14 cellular contexts compared by ENCODE assay signal in genomic region chr7:74324499-74325229, GRCh38. TPM values are rescaled to one million over a fixed set of nuclear protein-coding genes. Genes with fewer than 3 reads are reported as not detected.
A peak's percentile ranks its signal among the peaks of the same experiment; 100 is the strongest.
DNase-seq lines count a peak whose midpoint lies in the region; ATAC-seq and TF ChIP-seq lines count a peak whose summit lies in the region.
"Had no signal": no experiment of that assay in that cellular context is flagged by ENCODE, and none has a peak within 500 bp of the region (broad histone marks: within the 10 kb centered on the region; RNA-seq: fewer than 3 reads in every experiment).

No MANE protein-coding gene starts in this region.

- H3K27ac ChIP-seq in endodermal cell (ENCODE audit: low read depth, low read length) (peak overlapping the region; percentile 60), muscle layer of colon (ENCODE audit: low read depth, low read length) (peak overlapping the region; percentile 36), upper lobe of right lung (no peak overlapping the region), gastrocnemius medialis (no peak overlapping the region)
- H3K27ac ChIP-seq: SJCRH30, thoracic aorta had no signal

- H3K4me1 Mint-ChIP-seq in endodermal cell, result no peaks in the 10 kb centered on the region

- no peaks in the 10 kb centered on the region for H3K27me3 ChIP-seq in endodermal cell (ENCODE audit: control insufficient read depth, insufficient read depth, low read length, poor library complexity, severe bottlenecking)
- H3K27me3 ChIP-seq in muscle layer of colon (ENCODE audit: control insufficient read depth in 1 of 2, insufficient read depth in 2 of 2, low read length in 2 of 2), result no peaks in the 10 kb centered on the region
- no peaks in the 10 kb centered on the region for H3K27me3 ChIP-seq in upper lobe of right lung
- H3K27me3 ChIP-seq in gastrocnemius medialis, result no peaks in the 10 kb centered on the region
- H3K27me3 ChIP-seq: SJCRH30 had no signal

- TF ChIP-seq POLR2A in gastrocnemius medialis (IDR thresholded peaks at IDR 0.05), result no peak

- in situ Hi-C loops in gastrocnemius medialis (cut with MboI; ENCODE audit: low sequenced_read_pairs in 4 of 4), result no loop called here

- ATAC-seq in upper lobe of right lung (peak; percentile 19), gastrocnemius medialis (no peak)

- DNase-seq in amygdala (lab: John Stamatoyannopoulos, UW), result peak in 53 of 56 donors; percentile 23 to 85 (median 65)
- DNase-seq in endodermal cell, result no peak
- no peak for DNase-seq in upper lobe of right lung
- no peak for DNase-seq in NCI-H1417 (lab: John Stamatoyannopoulos, UW)
- DNase-seq in gastrocnemius medialis, result no peak
- no peak for DNase-seq in SIG-M5 (lab: John Stamatoyannopoulos, UW)
- DNase-seq: activated CD4-positive, alpha-beta T cell treated with anti-CD3 and anti-CD28 coated beads, Interleukin-2, amount 50 U/mL, for 48 hours; CD4-positive, alpha-beta T cell; IMR-90; NCI-H2171; SJCRH30 had no signal

- no peaks in the 10 kb centered on the region for H3K27me3 Mint-ChIP-seq in endodermal cell (ENCODE audit: insufficient read depth)
- H3K27me3 Mint-ChIP-seq: CD4-positive, alpha-beta T cell; memory B cell had no signal

- WGBS in endodermal cell (ENCODE audit: insufficient coverage in 1 of 2, insufficient read length in 1 of 2), 2 experiments, result 86 to 89% methylated on average over 3 to 13 of the region's 13 CpGs

- no peaks in the 10 kb centered on the region for H3K9me3 Mint-ChIP-seq in endodermal cell
- H3K9me3 Mint-ChIP-seq: CD4-positive, alpha-beta T cell; memory B cell had no signal

- TF ChIP-seq CTCF in endodermal cell (conservative IDR thresholded peaks at IDR 0.05) (no peak), upper lobe of right lung (IDR thresholded peaks at IDR 0.05) (no peak), gastrocnemius medialis (IDR thresholded peaks at IDR 0.05 in 4 of 5, conservative IDR thresholded peaks at IDR 0.05 in 1 of 5) (no peak)

- no peak overlapping the region for H3K4me3 Mint-ChIP-seq in endodermal cell
- H3K4me3 Mint-ChIP-seq: CD4-positive, alpha-beta T cell; memory B cell had no signal

- intact Hi-C loops in upper lobe of right lung (cut with DNase I), result no loop called here
- intact Hi-C loops in gastrocnemius medialis (cut with DNase I; ENCODE audit: low total_unique reads), result no loop called here

- H3K36me3 ChIP-seq in endodermal cell (ENCODE audit: control insufficient read depth, insufficient read depth, low read length) (peaks cover 25% of the 10 kb centered on the region), muscle layer of colon (ENCODE audit: insufficient read depth, low read length) (no peaks in the 10 kb centered on the region), upper lobe of right lung (no peaks in the 10 kb centered on the region), gastrocnemius medialis (no peaks in the 10 kb centered on the region)
- H3K36me3 ChIP-seq: thoracic aorta had no signal

- H3K36me3 Mint-ChIP-seq in endodermal cell (ENCODE audit: low read depth), result peaks cover 40% of the 10 kb centered on the region

- H3K9ac ChIP-seq in endodermal cell (ENCODE audit: extremely low read depth, low read length, poor library complexity, severe bottlenecking) (no peak overlapping the region), muscle layer of colon (ENCODE audit: low read length) (no peak overlapping the region)

- H3K4me3 ChIP-seq in endodermal cell (ENCODE audit: low read length) (no peak overlapping the region), muscle layer of colon (ENCODE audit: low read depth in 1 of 2, low read length in 2 of 2) (no peak overlapping the region), upper lobe of right lung (no peak overlapping the region), gastrocnemius medialis (no peak overlapping the region)
- H3K4me3 ChIP-seq: SJCRH30, thoracic aorta had no signal

- no peak overlapping the region for H3K27ac Mint-ChIP-seq in endodermal cell
- H3K27ac Mint-ChIP-seq: CD4-positive, alpha-beta T cell; memory B cell had no signal

- no peaks in the 10 kb centered on the region for H3K9me3 ChIP-seq in endodermal cell (ENCODE audit: control insufficient read depth, low read length)
- no peaks in the 10 kb centered on the region for H3K9me3 ChIP-seq in muscle layer of colon (ENCODE audit: low read length)
- no peaks in the 10 kb centered on the region for H3K9me3 ChIP-seq in upper lobe of right lung
- no peaks in the 10 kb centered on the region for H3K9me3 ChIP-seq in gastrocnemius medialis
- H3K9me3 ChIP-seq: SJCRH30, thoracic aorta had no signal

- H3K4me1 ChIP-seq in endodermal cell (ENCODE audit: control insufficient read depth, insufficient read depth, low read length) (no peaks in the 10 kb centered on the region), muscle layer of colon (ENCODE audit: insufficient read depth, low read length) (peaks cover 9% of the 10 kb centered on the region), upper lobe of right lung (no peaks in the 10 kb centered on the region), gastrocnemius medialis (no peaks in the 10 kb centered on the region)
- H3K4me1 ChIP-seq: SJCRH30 had no signal

RNA-seq across cellular contexts. Expression of gene CLIP2, which starts 35.5 kb away (rescaled TPM):
- total RNA-seq in endodermal cell (10 to 100 TPM; 44.3 to 57.2 TPM), upper lobe of right lung (24.3 TPM), gastrocnemius medialis (10 to 100 TPM in 1 of 4 donors, 1 to 10 TPM in 3; 2.0 to 10.0 (median 4.2) TPM)
- 32.1 TPM for polyA plus RNA-seq in endodermal cell (2013, experiment 1 of 2)
- 33.9 TPM for polyA plus RNA-seq in endodermal cell (2013, experiment 2 of 2)

Comparison
In these comparisons a context has a peak if more than half of its experiments do, and no peak if none do; other contexts are left out.
1. DNase-seq: peak in amygdala (53 of 56); none in endodermal cell (single experiment), upper lobe of right lung (single experiment), NCI-H1417 (0 of 3), gastrocnemius medialis (0 of 2) and SIG-M5 (single experiment).
2. H3K27ac ChIP-seq: peak in endodermal cell (single experiment) and muscle layer of colon (single experiment); none in upper lobe of right lung (single experiment) and gastrocnemius medialis (0 of 4).